Comparison of ENCODE assay signal across 18 cellular contexts in the genomic region with DNA sequence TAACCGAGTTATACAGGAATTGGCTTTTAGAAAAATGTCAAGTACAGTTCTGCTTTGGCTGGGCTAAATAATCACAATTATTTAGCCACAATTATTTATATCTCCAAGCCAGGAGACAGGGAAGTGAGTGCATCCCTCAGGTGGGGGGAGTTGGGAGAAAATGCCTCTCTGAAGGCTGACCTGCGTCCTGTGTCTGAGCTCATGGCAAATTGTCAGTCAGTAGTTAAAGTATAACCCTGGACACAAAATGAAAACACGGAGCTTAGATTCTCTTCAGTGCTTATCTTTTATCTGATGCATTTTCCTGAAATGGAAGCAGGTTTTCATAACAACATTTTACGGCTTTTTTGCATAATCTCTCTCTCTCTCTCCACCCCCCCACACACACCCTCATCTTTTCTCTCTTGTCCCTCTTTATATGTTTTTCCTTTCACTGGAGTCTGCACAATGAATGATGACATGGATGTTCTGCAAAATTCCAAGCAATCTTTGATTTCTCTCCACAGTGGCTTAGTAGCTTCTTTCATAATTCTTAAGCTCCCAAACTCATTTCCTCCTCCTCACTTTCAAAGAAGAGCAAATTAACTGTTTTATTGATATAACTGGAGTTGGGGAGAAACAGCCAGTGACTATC.
DNase-seq lines count a peak whose midpoint lies in the region; ATAC-seq, FAIRE-seq and TF ChIP-seq lines count a peak whose summit lies in the region.
"Had no signal": no experiment of that assay in that cellular context is flagged by ENCODE, and none has a peak within 500 bp of the region (broad histone marks: within the 10 kb centered on the region; RNA-seq: fewer than 3 reads in every experiment).

No MANE protein-coding gene starts in this region.

- H3K79me2 ChIP-seq in HepG2 (ENCODE audit: insufficient read depth, low read length) = no peaks in the 10 kb centered on the region

- no TSS peak for BruUV-seq in HepG2 (replicated peaks; lab: Mats Ljungman, UMichigan)

- peak; percentile 68 to 76 (median 73) for ATAC-seq in right lobe of liver
- no peak for ATAC-seq in HepG2
- no peak for ATAC-seq in HG02759 (IDR thresholded peaks at IDR 0.05; ENCODE audit: unreplicated experiment)
- no peak for ATAC-seq in Right ventricle myocardium inferior
- ATAC-seq in HG03039 (IDR thresholded peaks at IDR 0.05; ENCODE audit: unreplicated experiment) = no peak
- ATAC-seq: GM12878 had no signal

- no peak overlapping the region for H3K4me3 Mint-ChIP-seq in neural crest cell
- H3K4me3 Mint-ChIP-seq: CD14-positive monocyte had no signal

- no peak for TF ChIP-seq CTCF in right lobe of liver (IDR thresholded peaks at IDR 0.05)
- no peak for TF ChIP-seq CTCF in HepG2 (CRISPR knock-in tag; IDR thresholded peaks at IDR 0.05)
- no peak for TF ChIP-seq CTCF in neural crest cell (conservative IDR thresholded peaks at IDR 0.05)

- no peaks in the 10 kb centered on the region for H3K27me3 Mint-ChIP-seq in neural crest cell (ENCODE audit: low read depth)

- H3K9me3 ChIP-seq in right lobe of liver (no peaks in the 10 kb centered on the region), HepG2 (ENCODE audit: low read length) (peaks cover 64% of the 10 kb centered on the region)
- H3K9me3 ChIP-seq: SJCRH30 had no signal

- no peak for TF ChIP-seq POLR2A in right lobe of liver (IDR thresholded peaks at IDR 0.05)
- no peak for TF ChIP-seq POLR2A in HepG2 (IDR thresholded peaks at IDR 0.05; ENCODE audit: insufficient read depth in 1 of 2, low read depth in 2 of 2, low read length in 2 of 2)

- no peak for TF ChIP-seq EP300 in HepG2 (IDR thresholded peaks at IDR 0.05; ENCODE audit: low read depth in 2 of 2, low read length in 2 of 2)
- TF ChIP-seq EP300 in HepG2 (CRISPR knock-in tag; IDR thresholded peaks at IDR 0.05; ENCODE audit: borderline replicate concordance) = no peak

- no peak overlapping the region for H3K4me2 ChIP-seq in HepG2 (ENCODE audit: low read depth, low read length)

- H3K4me1 ChIP-seq in right lobe of liver (peaks cover 0 to 8% (median 0%) of the 10 kb centered on the region in 4 donors), HepG2 (ENCODE audit: insufficient read depth, low read length) (no peaks in the 10 kb centered on the region)
- H3K4me1 ChIP-seq: SJCRH30 had no signal

- in situ Hi-C loops in HepG2 (cut with HindIII; ENCODE audit: extremely low pct_ligation_motif_present, low pct_unique_long_range_greater_than_20kb) = no loop called here

- H3K36me3 ChIP-seq in right lobe of liver (no peaks in the 10 kb centered on the region), HepG2 (replicated peaks in 1 of 2; ENCODE audit: control insufficient read depth in 1 of 2, insufficient read depth in 2 of 2, low read length in 2 of 2) (no peaks in the 10 kb centered on the region)
- H3K36me3 ChIP-seq: SJCRH30 had no signal

- H3K27ac Mint-ChIP-seq in neural crest cell (ENCODE audit: unreplicated experiment) = peak overlapping the region; percentile 10
- H3K27ac Mint-ChIP-seq: CD14-positive monocyte had no signal

- no peaks in the 10 kb centered on the region for H3K9me3 Mint-ChIP-seq in neural crest cell

- no peak for FAIRE-seq in HepG2 (lab: Jason Lieb, UNC)
- FAIRE-seq: GM12878, GM19239 had no signal

- no peak for TF ChIP-seq RAD21 in HepG2 (CRISPR knock-in tag; IDR thresholded peaks at IDR 0.05)

- H3K27me3 ChIP-seq in right lobe of liver (no peaks in the 10 kb centered on the region), HepG2 (ENCODE audit: control insufficient read depth in 1 of 2, insufficient read depth in 2 of 2, low read length in 2 of 2) (no peaks in the 10 kb centered on the region)
- H3K27me3 ChIP-seq: SJCRH30 had no signal

- H3K9ac ChIP-seq in HepG2 (ENCODE audit: insufficient read depth, low read depth, low read length) = no peak overlapping the region

- peaks cover 18% of the 10 kb centered on the region for H3K4me1 Mint-ChIP-seq in neural crest cell
- H3K4me1 Mint-ChIP-seq: CD14-positive monocyte had no signal

- DNase-seq in right lobe of liver = no peak
- DNase-seq in HepG2 (ENCODE audit: low spot score) = no peak
- DNase-seq in kidney glomerular epithelial cell (lab: John Stamatoyannopoulos, UW) = peak; percentile 57
- no peak for DNase-seq in neural crest cell (ENCODE audit: low read depth, low spot score)
- no peak for DNase-seq in SKM-1 treated with dmso at 0.1 percent for 144 hours (lab: John Stamatoyannopoulos, UW; ENCODE audit: unreplicated experiment)
- DNase-seq in Right ventricle myocardium inferior (ENCODE audit: missing footprints) = no peak
- DNase-seq: 8988T, GF-D8, IMR-90, NCI-H1436, NCI-H2029, SJCRH30 had no signal

- 24% methylated on average over 4 of the region's 4 CpGs for WGBS in right lobe of liver (ENCODE audit: insufficient coverage, low coverage, low lambda C conversion rate, missing lambda C conversion rate)
- WGBS in HepG2 (ENCODE audit: low lambda C conversion rate) = 2% methylated on average over 4 of the region's 4 CpGs

- H3K36me3 Mint-ChIP-seq in neural crest cell (ENCODE audit: low read depth) = no peaks in the 10 kb centered on the region
- H3K36me3 Mint-ChIP-seq: CD14-positive monocyte had no signal

- H3K27ac ChIP-seq in right lobe of liver (no peak overlapping the region), HepG2 (ENCODE audit: extremely low read length, insufficient read depth, low read length) (no peak overlapping the region)
- H3K27ac ChIP-seq: HL-60, SJCRH30 had no signal

- no peak overlapping the region for H2AFZ ChIP-seq in HepG2 (ENCODE audit: low read length)

- H3K4me3 ChIP-seq in right lobe of liver (no peak overlapping the region), HepG2 (replicated peaks in 1 of 3; ENCODE audit: insufficient read depth in 1 of 3, low read depth in 2 of 3, low read length in 3 of 3) (no peak overlapping the region)
- H3K4me3 ChIP-seq: GM12878, SJCRH30 had no signal

- POLR2A ChIA-PET in HepG2 (lab: Yijun Ruan, JAX) = no interaction called here

- CTCF ChIA-PET in HepG2 (lab: Yijun Ruan, JAX; ENCODE audit: low intra/inter-chr PET ratio, low total read pairs) = no interaction called here

- intact Hi-C loops in right lobe of liver (cut with DNase I) = no loop called here
- intact Hi-C loops in HepG2 (cut with micrococcal nuclease; ENCODE audit: unreplicated experiment) = no loop called here
- intact Hi-C loops in Right ventricle myocardium inferior (cut with DNase I) = no loop called here

- H4K20me1 ChIP-seq in HepG2 (ENCODE audit: insufficient read depth, low read length) = no peaks in the 10 kb centered on the region

TF ChIP-seq in HepG2, 621 proteins besides CTCF, POLR2A, EP300 and RAD21 (continues in another document):
- no peak for TF ChIP-seq ARID2 (CRISPR knock-in tag; IDR thresholded peaks at IDR 0.05; ENCODE audit: borderline replicate concordance)
- TF ChIP-seq TARDBP (CRISPR knock-in tag; IDR thresholded peaks at IDR 0.05) = no peak
- no peak for TF ChIP-seq JUN (CRISPR knock-in tag; IDR thresholded peaks at IDR 0.05)
- no peak for TF ChIP-seq SMAD1 (CRISPR knock-in tag; IDR thresholded peaks at IDR 0.05; ENCODE audit: borderline replicate concordance, low read depth)
- TF ChIP-seq, protein P1, sequence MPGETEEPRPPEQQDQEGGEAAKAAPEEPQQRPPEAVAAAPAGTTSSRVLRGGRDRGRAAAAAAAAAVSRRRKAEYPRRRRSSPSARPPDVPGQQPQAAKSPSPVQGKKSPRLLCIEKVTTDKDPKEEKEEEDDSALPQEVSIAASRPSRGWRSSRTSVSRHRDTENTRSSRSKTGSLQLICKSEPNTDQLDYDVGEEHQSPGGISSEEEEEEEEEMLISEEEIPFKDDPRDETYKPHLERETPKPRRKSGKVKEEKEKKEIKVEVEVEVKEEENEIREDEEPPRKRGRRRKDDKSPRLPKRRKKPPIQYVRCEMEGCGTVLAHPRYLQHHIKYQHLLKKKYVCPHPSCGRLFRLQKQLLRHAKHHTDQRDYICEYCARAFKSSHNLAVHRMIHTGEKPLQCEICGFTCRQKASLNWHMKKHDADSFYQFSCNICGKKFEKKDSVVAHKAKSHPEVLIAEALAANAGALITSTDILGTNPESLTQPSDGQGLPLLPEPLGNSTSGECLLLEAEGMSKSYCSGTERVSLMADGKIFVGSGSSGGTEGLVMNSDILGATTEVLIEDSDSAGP (CRISPR knock-in tag; IDR thresholded peaks at IDR 0.05; ENCODE audit: borderline replicate concordance) = no peak
- no peak for TF ChIP-seq ZNF468 (CRISPR knock-in tag; IDR thresholded peaks at IDR 0.05)
- TF ChIP-seq ZNF253 (CRISPR knock-in tag; IDR thresholded peaks at IDR 0.05; ENCODE audit: borderline replicate concordance) = no peak
- no peak for TF ChIP-seq REST (IDR thresholded peaks at IDR 0.05; ENCODE audit: borderline replicate concordance in 1 of 2, low read depth in 1 of 2, low read length in 2 of 2)
- no peak for TF ChIP-seq ZNF749 (CRISPR knock-in tag; IDR thresholded peaks at IDR 0.05; ENCODE audit: borderline replicate concordance)
- TF ChIP-seq NR2F1 (CRISPR knock-in tag; IDR thresholded peaks at IDR 0.05) = no peak
- no peak for TF ChIP-seq KMT2A (CRISPR knock-in tag; IDR thresholded peaks at IDR 0.05)

Comparison
In these comparisons a context has a peak if more than half of its experiments do, and no peak if none do; other contexts are left out.
1. ATAC-seq: peak in right lobe of liver (4 of 4); none in HepG2 (single experiment), HG02759 (single experiment), Right ventricle myocardium inferior (single experiment) and HG03039 (single experiment).